In the genomic region with DNA sequence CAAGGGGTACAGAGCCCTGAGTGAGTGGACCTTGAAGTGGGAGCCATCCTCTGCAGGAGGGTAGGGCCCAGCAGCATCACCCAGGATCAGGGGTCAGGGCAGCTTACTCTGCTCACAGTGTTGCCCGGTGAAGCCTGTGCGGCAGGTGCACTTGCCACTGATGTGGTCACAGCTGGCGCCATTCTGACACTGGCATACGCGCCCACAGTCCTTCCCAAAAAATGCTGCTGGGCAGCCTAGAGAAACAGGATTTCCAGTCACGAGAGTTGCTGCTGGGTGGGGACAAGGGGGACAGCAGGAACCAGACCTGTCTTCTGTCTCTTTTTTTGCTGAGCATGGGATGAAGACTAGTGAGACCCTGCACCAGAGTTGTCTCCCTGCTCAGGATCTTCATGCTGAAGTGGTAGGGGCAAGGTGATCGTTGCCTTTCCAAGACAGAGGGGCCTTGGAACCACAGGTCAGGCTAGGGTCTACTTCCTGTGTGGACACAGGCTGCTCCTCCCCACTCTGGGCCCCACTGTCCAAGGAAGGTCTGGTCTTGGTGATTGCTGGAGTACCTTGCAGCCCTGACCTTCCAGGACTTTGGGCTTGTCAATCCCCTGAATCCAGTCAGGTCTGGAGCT, we compare ENCODE assay signal across 20 cellular contexts. TPM values are rescaled to one million over a fixed set of nuclear protein-coding genes. Genes with fewer than 3 reads are reported as not detected.
DNase-seq lines count a peak whose midpoint lies in the region; ATAC-seq, FAIRE-seq and TF ChIP-seq lines count a peak whose summit lies in the region.
"Had no signal": no experiment of that assay in that cellular context is flagged by ENCODE, and none has a peak within 500 bp of the region (broad histone marks: within the 10 kb centered on the region; RNA-seq: fewer than 3 reads in every experiment).

No MANE protein-coding gene starts in this region.

- TF ChIP-seq POLR2A in GM12891 (IDR thresholded peaks at IDR 0.05; ENCODE audit: low read depth, low read length): no peak

- intact Hi-C loops in Calu3 (cut with micrococcal nuclease; ENCODE audit: unreplicated experiment): loop anchor here (2.0 to 5.0 kb wide), 3 partner anchors 47 to 276 kb away; no protein-coding TSS in a partner anchor

- no peaks in the 10 kb centered on the region for H3K27me3 ChIP-seq in KMS-11 (ENCODE audit: insufficient read depth, low read depth)

- peak overlapping the region; percentile 46 for H3K27ac ChIP-seq in KMS-11
- H3K27ac ChIP-seq: lower lobe of right lung had no signal

- CTCF ChIA-PET in Calu3 (lab: Charles Lee): interaction anchor here (0.5 to 1.7 kb wide), 6 partner anchors 14 to 310 kb away, joined by 3 to 4 read pairs (median 3); no protein-coding TSS in a partner anchor

- no peak for ATAC-seq in activated T-helper 17 cell treated with anti-CD3 and anti-CD28 coated beads, Interleukin-2, amount 50 U/mL, for 72 hours (replicated peaks)
- no peak for ATAC-seq in GM19467 (IDR thresholded peaks at IDR 0.05; ENCODE audit: unreplicated experiment)

- H2AFZ ChIP-seq in KMS-11 (ENCODE audit: low read depth): no peak overlapping the region

- peak overlapping the region; percentile 62 for H3K27ac Mint-ChIP-seq in activated T-helper 17 cell treated with anti-CD3 and anti-CD28 coated beads, Interleukin-2, amount 50 U/mL, for 72 hours
- H3K27ac Mint-ChIP-seq in Calu3 (ENCODE audit: unreplicated experiment): no peak overlapping the region
- H3K27ac Mint-ChIP-seq: activated CD8-positive, alpha-beta T cell treated with anti-CD3 and anti-CD28 coated beads for 36 hours; nephron progenitor cell had no signal

- H3K36me3 ChIP-seq in KMS-11 (ENCODE audit: insufficient read depth): no peaks in the 10 kb centered on the region

- no peak overlapping the region for H3K4me3 Mint-ChIP-seq in activated T-helper 17 cell treated with anti-CD3 and anti-CD28 coated beads, Interleukin-2, amount 50 U/mL, for 72 hours
- H3K4me3 Mint-ChIP-seq in Calu3 (ENCODE audit: low read depth, unreplicated experiment): no peak overlapping the region
- H3K4me3 Mint-ChIP-seq: activated CD8-positive, alpha-beta T cell treated with anti-CD3 and anti-CD28 coated beads for 36 hours; activated T-cell treated with anti-CD3 and anti-CD28 coated beads, Interleukin-2, amount 50 U/mL, for 24 hours had no signal

- H3K4me1 Mint-ChIP-seq in activated T-helper 17 cell treated with anti-CD3 and anti-CD28 coated beads, Interleukin-2, amount 50 U/mL, for 72 hours: peaks cover 19% of the 10 kb centered on the region
- peaks cover 8% of the 10 kb centered on the region for H3K4me1 Mint-ChIP-seq in Calu3 (ENCODE audit: low read depth, unreplicated experiment)

- H3K9me3 Mint-ChIP-seq in activated T-helper 17 cell treated with anti-CD3 and anti-CD28 coated beads, Interleukin-2, amount 50 U/mL, for 72 hours: no peaks in the 10 kb centered on the region
- H3K9me3 Mint-ChIP-seq in Calu3 (ENCODE audit: low read depth, unreplicated experiment): no peaks in the 10 kb centered on the region
- H3K9me3 Mint-ChIP-seq: activated CD8-positive, alpha-beta T cell treated with anti-CD3 and anti-CD28 coated beads for 36 hours; activated naive CD4-positive, alpha-beta T cell treated with anti-CD3 and anti-CD28 coated beads, Interleukin-2, amount 50 U/mL, for 72 hours; activated T-cell treated with anti-CD3 and anti-CD28 coated beads, Interleukin-2, amount 50 U/mL, for 24 hours; nephron progenitor cell had no signal

- H4K20me1 ChIP-seq in KMS-11 (ENCODE audit: insufficient read depth): no peaks in the 10 kb centered on the region

- peak overlapping the region; percentile 83; the same call in 1 of the 2 replicates for H3K4me2 ChIP-seq in KMS-11

- DNase-seq in GM12891 (ENCODE audit: insufficient read length, low spot score) (no peak), myocyte (ENCODE audit: low read depth) (peak; percentile 59), ecto neural progenitor cell (ENCODE audit: low spot score) (no peak), DMS 273 (lab: John Stamatoyannopoulos, UW; ENCODE audit: unreplicated experiment) (no peak), Calu3 (no peak)
- DNase-seq: activated T-cell treated with anti-CD3 and anti-CD28 coated beads, Interleukin-2, amount 50 U/mL, for 24 hours; AML-193; MV-4-11; NCI-H187 treated with DMSO at 0.1 percent for 48 hours; NCI-H446; stimulated activated CD4-positive, alpha-beta T cell treated with anti-CD3 and anti-CD28 coated beads, Interleukin-4, amount 100 ng/mL, for 4 hours had no signal

- H3K79me2 ChIP-seq in KMS-11 (ENCODE audit: insufficient read depth, low read depth): no peaks in the 10 kb centered on the region

- FAIRE-seq in GM12891 (lab: Jason Lieb, UNC): peak; percentile 50
- FAIRE-seq: endometrium, G401.6 had no signal

- TF ChIP-seq CTCF in KMS-11 (conservative IDR thresholded peaks at IDR 0.05; ENCODE audit: low read depth, low read length) (0 out of 2 replicates have a peak, but pooled peaks have one; percentile 7), Calu3 (IDR thresholded peaks at IDR 0.05; ENCODE audit: unreplicated experiment) (no peak)

- no TSS peak for BruUV-seq in Calu3 (replicated peaks; lab: Mats Ljungman, UMichigan)

- H3K9ac ChIP-seq in KMS-11: no peak overlapping the region

- H3K27me3 Mint-ChIP-seq in activated T-helper 17 cell treated with anti-CD3 and anti-CD28 coated beads, Interleukin-2, amount 50 U/mL, for 72 hours: no peaks in the 10 kb centered on the region
- H3K27me3 Mint-ChIP-seq in Calu3 (ENCODE audit: unreplicated experiment): no peaks in the 10 kb centered on the region
- H3K27me3 Mint-ChIP-seq: activated CD8-positive, alpha-beta T cell treated with anti-CD3 and anti-CD28 coated beads for 36 hours; activated T-cell treated with anti-CD3 and anti-CD28 coated beads, Interleukin-2, amount 50 U/mL, for 24 hours had no signal

- peaks cover 52% of the 10 kb centered on the region for H3K4me1 ChIP-seq in KMS-11 (ENCODE audit: low read depth, poor library complexity, severe bottlenecking)

- no peaks in the 10 kb centered on the region for H3K36me3 Mint-ChIP-seq in activated T-helper 17 cell treated with anti-CD3 and anti-CD28 coated beads, Interleukin-2, amount 50 U/mL, for 72 hours (ENCODE audit: low read depth)
- H3K36me3 Mint-ChIP-seq in Calu3 (ENCODE audit: insufficient read depth, unreplicated experiment): no peaks in the 10 kb centered on the region
- H3K36me3 Mint-ChIP-seq: activated naive CD4-positive, alpha-beta T cell treated with anti-CD3 and anti-CD28 coated beads, Interleukin-2, amount 50 U/mL, for 72 hours had no signal

- no peak overlapping the region for H3K4me3 ChIP-seq in KMS-11 (IDR thresholded peaks at IDR 0.05; ENCODE audit: insufficient read depth, low read depth, low read length)
- H3K4me3 ChIP-seq: lower lobe of right lung had no signal

TF ChIP-seq in GM12891, 5 proteins besides CTCF, POLR2A, EP300 and RAD21:
- no peak for TF ChIP-seq SPI1 (IDR thresholded peaks at IDR 0.05; ENCODE audit: low read depth, low read length)
- no peak for TF ChIP-seq POU2F2 (IDR thresholded peaks at IDR 0.05; ENCODE audit: low read depth, low read length)
- TF ChIP-seq PAX5 (IDR thresholded peaks at IDR 0.05; ENCODE audit: insufficient read depth, low read length, severe bottlenecking): no peak
- TF ChIP-seq TAF1 (IDR thresholded peaks at IDR 0.05; ENCODE audit: low read depth, low read length): no peak
- no peak for TF ChIP-seq POLR2AphosphoS5 (IDR thresholded peaks at IDR 0.05; ENCODE audit: low read depth, low read length)

RNA-seq across cellular contexts. Expression of gene RAB11A, which starts 46.9 kb away (rescaled TPM):
- polyA plus RNA-seq in GM12891 (2012; ENCODE audit: low read depth, missing spikeins): 250 TPM
- total RNA-seq in activated T-helper 17 cell treated with anti-CD3 and anti-CD28 coated beads, Interleukin-2, amount 50 U/mL, for 72 hours: 100 to 1,000 TPM; 108 to 143 TPM
- total RNA-seq in myocyte (170 and 185 TPM in 2 replicates), Calu3 (2022) (404 and 407 TPM in 2 replicates)
- 173 TPM for polyA plus RNA-seq in myocyte (2012)
